ENCODE assay signal across 7 cellular contexts in the genomic region with DNA sequence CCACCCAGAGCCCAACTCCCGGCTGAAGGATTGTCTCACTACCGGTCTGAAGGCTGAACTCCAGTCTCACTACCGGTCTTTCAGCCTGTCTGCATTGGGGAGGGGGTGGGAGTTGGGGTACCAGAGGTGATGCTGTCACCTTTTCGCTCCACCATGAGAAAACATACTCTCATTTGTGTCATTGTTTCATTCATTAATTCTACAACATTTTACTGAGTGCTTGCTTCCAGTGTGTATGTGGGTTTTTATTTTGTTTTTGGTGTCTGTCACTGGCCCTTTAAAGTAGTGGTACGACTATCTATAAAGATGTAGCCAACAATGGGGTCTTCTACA. TPM values are rescaled to one million over a fixed set of nuclear protein-coding genes. Genes with fewer than 3 reads are reported as not detected.
DNase-seq lines count a peak whose midpoint lies in the region; ATAC-seq lines count a peak whose summit lies in the region.

No MANE protein-coding gene starts in this region.

- no peak for ATAC-seq in stimulated activated naive CD8-positive, alpha-beta T cell treated with anti-CD3 and anti-CD28 coated beads, Interleukin-15, amount 100 ng/mL, for 72 hours

- H3K27ac ChIP-seq in HUES6 (ENCODE audit: low read depth, low read length), result no peak overlapping the region
- H3K27ac ChIP-seq in iPS-18a (ENCODE audit: low read length), result no peak overlapping the region

- H3K9ac ChIP-seq in HUES6 (ENCODE audit: low read length) (no peak overlapping the region), iPS-18a (ENCODE audit: low read length) (no peak overlapping the region)

- H3K36me3 ChIP-seq in HUES6 (ENCODE audit: control insufficient read depth, insufficient read depth, low read length) (peaks cover 34% of the 10 kb centered on the region), iPS-18a (ENCODE audit: control insufficient read depth, low read depth, low read length) (peaks cover 27% of the 10 kb centered on the region)

- H3K9me3 ChIP-seq in HUES6 (ENCODE audit: control insufficient read depth, insufficient read depth, low read depth, low read length) (no peaks in the 10 kb centered on the region), iPS-18a (ENCODE audit: control insufficient read depth, low read depth, low read length) (no peaks in the 10 kb centered on the region)

- DNase-seq in activated T-helper 2 cell treated with anti-CD3 and anti-CD28 coated beads, Interferon-gamma antibody, Interleukin-2, Interleukin-4, amounts not matched to agents 10 μg/mL and 5 μg/mL and 100 μg/mL, durations not matched to agents 14 hours and 24 hours and 36 hours (ENCODE audit: low spot score), result no peak
- no peak for DNase-seq in stimulated activated naive CD8-positive, alpha-beta T cell treated with anti-CD3 and anti-CD28 coated beads, Interleukin-15, amount 100 ng/mL, for 72 hours
- DNase-seq in effector CD4-positive, alpha-beta T cell, result no peak
- no peak for DNase-seq in dedifferentiated amniotic fluid mesenchymal stem cell (ENCODE audit: extremely low spot score)
- no peak for DNase-seq in NCI-H774 (lab: John Stamatoyannopoulos, UW)

- intact Hi-C loops in activated T-helper 2 cell treated with anti-CD3 and anti-CD28 coated beads, Interferon-gamma antibody, Interleukin-2, Interleukin-4, amounts not matched to agents 10 μg/mL and 5 μg/mL and 100 μg/mL, durations not matched to agents 14 hours and 24 hours and 36 hours (cut with micrococcal nuclease), result loop anchor here (1.0 kb wide), 5 partner anchors 8 to 230 kb away; a partner anchor contains a TSS

- H3K4me1 ChIP-seq in HUES6 (ENCODE audit: control insufficient read depth, insufficient read depth, low read length), result peaks cover 16% of the 10 kb centered on the region
- peaks cover 17% of the 10 kb centered on the region for H3K4me1 ChIP-seq in iPS-18a (ENCODE audit: control insufficient read depth, low read depth, low read length)

- peaks cover 35% of the 10 kb centered on the region for H3K27me3 ChIP-seq in HUES6 (ENCODE audit: control insufficient read depth, insufficient read depth, low read length)
- H3K27me3 ChIP-seq in iPS-18a (ENCODE audit: control insufficient read depth, insufficient read depth, low read length), result peaks cover 41% of the 10 kb centered on the region

- peak overlapping the region; percentile 94 for H3K4me3 Mint-ChIP-seq in activated T-helper 2 cell treated with anti-CD3 and anti-CD28 coated beads, Interferon-gamma antibody, Interleukin-2, Interleukin-4, amounts not matched to agents 10 μg/mL and 5 μg/mL and 100 μg/mL, durations not matched to agents 14 hours and 24 hours and 36 hours (ENCODE audit: low read depth)
- H3K4me3 Mint-ChIP-seq in stimulated activated naive CD8-positive, alpha-beta T cell treated with anti-CD3 and anti-CD28 coated beads, Interleukin-15, amount 100 ng/mL, for 72 hours, result peak overlapping the region; percentile 93 to 97

- peak overlapping the region; percentile 38 for H3K4me3 ChIP-seq in HUES6 (ENCODE audit: low read depth, low read length)
- H3K4me3 ChIP-seq in iPS-18a (ENCODE audit: low read length), result peak overlapping the region; percentile 43

- H3K27me3 Mint-ChIP-seq in activated T-helper 2 cell treated with anti-CD3 and anti-CD28 coated beads, Interferon-gamma antibody, Interleukin-2, Interleukin-4, amounts not matched to agents 10 μg/mL and 5 μg/mL and 100 μg/mL, durations not matched to agents 14 hours and 24 hours and 36 hours (ENCODE audit: low read depth), result peaks cover 2% of the 10 kb centered on the region
- no peaks in the 10 kb centered on the region for H3K27me3 Mint-ChIP-seq in stimulated activated naive CD8-positive, alpha-beta T cell treated with anti-CD3 and anti-CD28 coated beads, Interleukin-15, amount 100 ng/mL, for 72 hours

- H3K36me3 Mint-ChIP-seq in activated T-helper 2 cell treated with anti-CD3 and anti-CD28 coated beads, Interferon-gamma antibody, Interleukin-2, Interleukin-4, amounts not matched to agents 10 μg/mL and 5 μg/mL and 100 μg/mL, durations not matched to agents 14 hours and 24 hours and 36 hours (ENCODE audit: low read depth), result peaks cover 47% of the 10 kb centered on the region

- peaks cover 51% of the 10 kb centered on the region for H3K4me1 Mint-ChIP-seq in activated T-helper 2 cell treated with anti-CD3 and anti-CD28 coated beads, Interferon-gamma antibody, Interleukin-2, Interleukin-4, amounts not matched to agents 10 μg/mL and 5 μg/mL and 100 μg/mL, durations not matched to agents 14 hours and 24 hours and 36 hours (ENCODE audit: low read depth)
- H3K4me1 Mint-ChIP-seq in stimulated activated naive CD8-positive, alpha-beta T cell treated with anti-CD3 and anti-CD28 coated beads, Interleukin-15, amount 100 ng/mL, for 72 hours, result peaks cover 72% of the 10 kb centered on the region

- peak overlapping the region; percentile 92 for H3K27ac Mint-ChIP-seq in activated T-helper 2 cell treated with anti-CD3 and anti-CD28 coated beads, Interferon-gamma antibody, Interleukin-2, Interleukin-4, amounts not matched to agents 10 μg/mL and 5 μg/mL and 100 μg/mL, durations not matched to agents 14 hours and 24 hours and 36 hours
- peak overlapping the region; percentile 14 to 54 for H3K27ac Mint-ChIP-seq in stimulated activated naive CD8-positive, alpha-beta T cell treated with anti-CD3 and anti-CD28 coated beads, Interleukin-15, amount 100 ng/mL, for 72 hours

- H3K9me3 Mint-ChIP-seq in activated T-helper 2 cell treated with anti-CD3 and anti-CD28 coated beads, Interferon-gamma antibody, Interleukin-2, Interleukin-4, amounts not matched to agents 10 μg/mL and 5 μg/mL and 100 μg/mL, durations not matched to agents 14 hours and 24 hours and 36 hours, result no peaks in the 10 kb centered on the region
- H3K9me3 Mint-ChIP-seq in stimulated activated naive CD8-positive, alpha-beta T cell treated with anti-CD3 and anti-CD28 coated beads, Interleukin-15, amount 100 ng/mL, for 72 hours, result no peaks in the 10 kb centered on the region

RNA-seq across cellular contexts. Expression of a gene that starts 0.5 kb away (rescaled TPM):
- total RNA-seq in activated T-helper 2 cell treated with anti-CD3 and anti-CD28 coated beads, Interferon-gamma antibody, Interleukin-2, Interleukin-4, amounts not matched to agents 10 μg/mL and 5 μg/mL and 100 μg/mL, durations not matched to agents 14 hours and 24 hours and 36 hours, result 180 and 201 TPM in 2 replicates

RNA-seq across cellular contexts. Expression of a gene that starts 2.3 kb away (rescaled TPM):
- 24.7 and 26.2 TPM in 2 replicates for total RNA-seq in activated T-helper 2 cell treated with anti-CD3 and anti-CD28 coated beads, Interferon-gamma antibody, Interleukin-2, Interleukin-4, amounts not matched to agents 10 μg/mL and 5 μg/mL and 100 μg/mL, durations not matched to agents 14 hours and 24 hours and 36 hours

RNA-seq across cellular contexts. Expression of a gene that starts 7.8 kb away (rescaled TPM):
- 23.9 and 27.0 TPM in 2 replicates for total RNA-seq in activated T-helper 2 cell treated with anti-CD3 and anti-CD28 coated beads, Interferon-gamma antibody, Interleukin-2, Interleukin-4, amounts not matched to agents 10 μg/mL and 5 μg/mL and 100 μg/mL, durations not matched to agents 14 hours and 24 hours and 36 hours

RNA-seq across cellular contexts. Expression of a gene that starts 14.1 kb away (rescaled TPM):
- total RNA-seq in activated T-helper 2 cell treated with anti-CD3 and anti-CD28 coated beads, Interferon-gamma antibody, Interleukin-2, Interleukin-4, amounts not matched to agents 10 μg/mL and 5 μg/mL and 100 μg/mL, durations not matched to agents 14 hours and 24 hours and 36 hours, result 28.9 and 29.0 TPM in 2 replicates

RNA-seq across cellular contexts. Expression of a gene that starts 14.2 kb away (rescaled TPM):
- total RNA-seq in activated T-helper 2 cell treated with anti-CD3 and anti-CD28 coated beads, Interferon-gamma antibody, Interleukin-2, Interleukin-4, amounts not matched to agents 10 μg/mL and 5 μg/mL and 100 μg/mL, durations not matched to agents 14 hours and 24 hours and 36 hours, result 11.3 and 13.0 TPM in 2 replicates
